ENCODE assay signal across 25 cellular contexts in genomic region chr22:32327066-32327465, GRCh38. TPM values are rescaled to one million over a fixed set of nuclear protein-coding genes. Genes with fewer than 3 reads are reported as not detected.
DNase-seq lines count a peak whose midpoint lies in the region; ATAC-seq and TF ChIP-seq lines count a peak whose summit lies in the region.
"Had no signal": no experiment of that assay in that cellular context is flagged by ENCODE, and none has a peak within 500 bp of the region (broad histone marks: within the 10 kb centered on the region; RNA-seq: fewer than 3 reads in every experiment).

No MANE protein-coding gene starts in this region.

- ATAC-seq in omental fat pad (ENCODE audit: low FRiP score) (no peak), GM18867 (IDR thresholded peaks at IDR 0.05; ENCODE audit: unreplicated experiment) (no peak), HG03521 (IDR thresholded peaks at IDR 0.05; ENCODE audit: unreplicated experiment) (no peak)

- TF ChIP-seq CTCF in epithelial cell of esophagus (IDR thresholded peaks at IDR 0.05; ENCODE audit: insufficient read depth, low read depth, low read length, missing control alignments) (no peak), omental fat pad (IDR thresholded peaks at IDR 0.05) (no peak)

- peak; percentile 0 for DNase-seq in NCI-H2196 (lab: John Stamatoyannopoulos, UW; ENCODE audit: unreplicated experiment)
- no peak for DNase-seq in NCI-H2196 treated with DMSO at 0.1 percent for 48 hours (lab: John Stamatoyannopoulos, UW; ENCODE audit: unreplicated experiment)
- DNase-seq in RPMI8226 = peak; percentile 31
- peak; percentile 40 for DNase-seq in epithelial cell of esophagus (ENCODE audit: low read depth)
- peak; percentile 35 for DNase-seq in pulmonary artery endothelial cell (ENCODE audit: low read depth, low spot score)
- no peak for DNase-seq in omental fat pad (ENCODE audit: low spot score)
- DNase-seq: 8988T; activated CD4-positive, alpha-beta T cell treated with anti-CD3 and anti-CD28 coated beads for 1 hour; activated naive CD4-positive, alpha-beta T cell treated with anti-CD3 and anti-CD28 coated beads, Interleukin-2, amount 50 U/mL, for 16 hours; caudate nucleus; DMS79; H7; IMR-90; kidney; NCI-H1417; NCI-H524; SIG-M5; stimulated activated CD4-positive, alpha-beta T cell treated with anti-CD3 and anti-CD28 coated beads, Interleukin-4, amount 100 ng/mL, for 24 hours; stimulated activated naive CD4-positive, alpha-beta T cell treated with Interleukin-2 at 50 U/mL for 16 hours; thyroid gland had no signal

- H3K4me3 ChIP-seq in epithelial cell of esophagus (ENCODE audit: low read length) = no peak overlapping the region
- H3K4me3 ChIP-seq: thyroid gland had no signal

RNA-seq across cellular contexts. Expression of gene RFPL3, which starts 30.6 kb away (rescaled TPM):
- not detected in 2 replicates for total RNA-seq in pulmonary artery endothelial cell
- total RNA-seq in omental fat pad = not detected
- total RNA-seq: activated CD8-positive, alpha-beta memory T cell treated with anti-CD3 and anti-CD28 coated beads for 36 hours; aorta; H7; IMR-90; kidney; renal cortical epithelial cell; thyroid gland had no signal

Comparison
In these comparisons a context has a peak if more than half of its experiments do, and no peak if none do; other contexts are left out.
1. DNase-seq: peak in NCI-H2196 (single experiment), RPMI8226 (single experiment), epithelial cell of esophagus (single experiment) and pulmonary artery endothelial cell (single experiment); none in NCI-H2196 treated with DMSO at 0.1 percent for 48 hours (single experiment) and omental fat pad (single experiment).